In the genomic region with DNA sequence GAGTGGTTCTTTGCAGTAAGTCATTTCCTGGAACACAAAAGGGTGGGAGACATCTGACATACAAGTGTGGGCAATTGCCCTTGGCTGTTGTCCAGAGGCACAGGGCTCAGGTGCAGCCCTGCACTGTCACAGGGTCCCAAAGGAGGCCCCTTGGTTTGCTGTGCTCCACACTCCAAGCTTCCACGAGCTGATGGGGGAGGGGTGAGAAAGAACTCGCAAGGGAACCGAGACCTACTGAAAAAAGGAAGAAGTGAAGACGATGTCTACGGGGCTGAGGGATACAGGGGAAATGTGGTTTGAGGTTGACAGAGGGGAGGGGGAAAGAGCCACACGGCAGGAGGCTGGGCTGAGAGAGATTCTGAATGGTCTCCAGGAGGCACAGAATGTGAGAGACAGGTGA, we compare ENCODE assay signal across 11 cellular contexts.
DNase-seq lines count a peak whose midpoint lies in the region; ATAC-seq and TF ChIP-seq lines count a peak whose summit lies in the region.
"Had no signal": no experiment of that assay in that cellular context is flagged by ENCODE, and none has a peak within 500 bp of the region (broad histone marks: within the 10 kb centered on the region; RNA-seq: fewer than 3 reads in every experiment).

No MANE protein-coding gene starts in this region.

- H3K4me3 Mint-ChIP-seq in IgD-negative memory B cell: peak overlapping the region; percentile 34 to 89 (median 58)
- H3K4me3 Mint-ChIP-seq in activated naive CD8-positive, alpha-beta T cell treated with anti-CD3 and anti-CD28 coated beads, Interleukin-2, amount 10 ng/mL, durations not matched to agents 7 days and 5 days: peak overlapping the region; percentile 78
- H3K4me3 Mint-ChIP-seq in endothelial cell (ENCODE audit: unreplicated experiment): no peak overlapping the region
- H3K4me3 Mint-ChIP-seq: brain had no signal

- H3K27ac ChIP-seq in spleen (peak overlapping the region in 6 of 8 donors; percentile 58 to 86 (median 68)), thyroid gland (no peak overlapping the region)
- H3K27ac ChIP-seq: 22Rv1 had no signal

- peak; percentile 18 for DNase-seq in NCI-H1436 (lab: John Stamatoyannopoulos, UW)
- no peak for DNase-seq in NCI-H1436 treated with DMSO at 0.1 percent for 48 hours (lab: John Stamatoyannopoulos, UW)
- DNase-seq in activated naive CD8-positive, alpha-beta T cell treated with anti-CD3 and anti-CD28 coated beads, Interleukin-2, amount 10 ng/mL, durations not matched to agents 7 days and 5 days: peak; percentile 65
- DNase-seq in spleen: peak; percentile 79
- DNase-seq in endothelial cell (ENCODE audit: low spot score): no peak
- no peak for DNase-seq in EL
- no peak for DNase-seq in thyroid gland
- DNase-seq: GOT3 had no signal

- no peaks in the 10 kb centered on the region for H3K36me3 Mint-ChIP-seq in IgD-negative memory B cell
- H3K36me3 Mint-ChIP-seq in activated naive CD8-positive, alpha-beta T cell treated with anti-CD3 and anti-CD28 coated beads, Interleukin-2, amount 10 ng/mL, durations not matched to agents 7 days and 5 days: peaks cover 11% of the 10 kb centered on the region
- H3K36me3 Mint-ChIP-seq in endothelial cell (ENCODE audit: low read depth, unreplicated experiment): no peaks in the 10 kb centered on the region
- H3K36me3 Mint-ChIP-seq: brain had no signal

- H3K27me3 Mint-ChIP-seq in IgD-negative memory B cell (peaks cover 7% of the 10 kb centered on the region), endothelial cell (ENCODE audit: unreplicated experiment) (peaks cover 7% of the 10 kb centered on the region)
- peaks cover 9% of the 10 kb centered on the region for H3K27me3 Mint-ChIP-seq in activated naive CD8-positive, alpha-beta T cell treated with anti-CD3 and anti-CD28 coated beads, Interleukin-2, amount 10 ng/mL, durations not matched to agents 7 days and 5 days

- H3K9me3 ChIP-seq in spleen (no peaks in the 10 kb centered on the region), thyroid gland (no peaks in the 10 kb centered on the region)

- H3K4me1 Mint-ChIP-seq in IgD-negative memory B cell (peaks cover 22 to 29% (median 23%) of the 10 kb centered on the region in 3 donors), endothelial cell (ENCODE audit: unreplicated experiment) (peaks cover 12% of the 10 kb centered on the region)
- H3K4me1 Mint-ChIP-seq in activated naive CD8-positive, alpha-beta T cell treated with anti-CD3 and anti-CD28 coated beads, Interleukin-2, amount 10 ng/mL, durations not matched to agents 7 days and 5 days: peaks cover 39% of the 10 kb centered on the region

- WGBS in spleen, 5 donors: 18 to 35% (median 24%) methylated on average over 6 of the region's 6 CpGs
- 74 to 83% methylated on average over 6 of the region's 6 CpGs for WGBS in thyroid gland, 2 donors

- intact Hi-C loops in spleen (cut with DNase I; ENCODE audit: low total_unique reads) (no loop called here), thyroid gland (cut with DNase I) (no loop called here)

- ATAC-seq in activated naive CD8-positive, alpha-beta T cell treated with anti-CD3 and anti-CD28 coated beads, Interleukin-2, amount 10 ng/mL, durations not matched to agents 7 days and 5 days (ENCODE audit: low read depth): peak; percentile 80

- TF ChIP-seq CTCF in spleen (IDR thresholded peaks at IDR 0.05 in 8 of 11, conservative IDR thresholded peaks at IDR 0.05 in 3 of 11): no peak
- no peak for TF ChIP-seq CTCF in endothelial cell (IDR thresholded peaks at IDR 0.05; ENCODE audit: unreplicated experiment)
- TF ChIP-seq CTCF in thyroid gland (IDR thresholded peaks at IDR 0.05): no peak

- no peak for TF ChIP-seq POLR2A in spleen (IDR thresholded peaks at IDR 0.05)
- no peak for TF ChIP-seq POLR2A in thyroid gland (IDR thresholded peaks at IDR 0.05)

- no peaks in the 10 kb centered on the region for H3K36me3 ChIP-seq in spleen
- H3K36me3 ChIP-seq in thyroid gland: no peaks in the 10 kb centered on the region

- peaks cover 10 to 58% (median 28%) of the 10 kb centered on the region in 6 donors for H3K4me1 ChIP-seq in spleen
- H3K4me1 ChIP-seq in thyroid gland: peaks cover 8 to 11% of the 10 kb centered on the region in 2 donors

- H3K9me3 Mint-ChIP-seq in IgD-negative memory B cell (peaks cover 0 to 4% (median 0%) of the 10 kb centered on the region in 3 donors), endothelial cell (ENCODE audit: unreplicated experiment) (no peaks in the 10 kb centered on the region)
- peaks cover 4% of the 10 kb centered on the region for H3K9me3 Mint-ChIP-seq in activated naive CD8-positive, alpha-beta T cell treated with anti-CD3 and anti-CD28 coated beads, Interleukin-2, amount 10 ng/mL, durations not matched to agents 7 days and 5 days

- H3K27me3 ChIP-seq in spleen (replicated peaks in 1 of 7) (no peaks in the 10 kb centered on the region), thyroid gland (no peaks in the 10 kb centered on the region)

- H3K27ac Mint-ChIP-seq in IgD-negative memory B cell (peak overlapping the region in 2 of 3 donors; percentile 1 to 3), endothelial cell (ENCODE audit: unreplicated experiment) (no peak overlapping the region)
- peak overlapping the region; percentile 88 for H3K27ac Mint-ChIP-seq in activated naive CD8-positive, alpha-beta T cell treated with anti-CD3 and anti-CD28 coated beads, Interleukin-2, amount 10 ng/mL, durations not matched to agents 7 days and 5 days

- POLR2A ChIA-PET in activated naive CD8-positive, alpha-beta T cell treated with anti-CD3 and anti-CD28 coated beads, Interleukin-2, amount 10 ng/mL, durations not matched to agents 7 days and 5 days (lab: Charles Lee): interaction anchor here (1.0 to 1.7 kb wide), 2 partner anchors 10 to 35 kb away, joined by 3 to 4 read pairs; no protein-coding TSS in a partner anchor

- H3K4me3 ChIP-seq in spleen (peak overlapping the region in 1 of 8 donors; percentile 34), thyroid gland (replicated peaks in 1 of 3) (no peak overlapping the region)

Comparison
In these comparisons a context has a peak if more than half of its experiments do, and no peak if none do; other contexts are left out.
1. DNase-seq: peak in NCI-H1436 (single experiment), activated naive CD8-positive, alpha-beta T cell treated with anti-CD3 and anti-CD28 coated beads, Interleukin-2, amount 10 ng/mL, durations not matched to agents 7 days and 5 days (single experiment) and spleen (single experiment); none in NCI-H1436 treated with DMSO at 0.1 percent for 48 hours (single experiment), endothelial cell (single experiment), EL (single experiment) and thyroid gland (0 of 2).
2. H3K27ac ChIP-seq: peak in spleen (6 of 8); none in thyroid gland (0 of 3).